ENCODE assay signal across 16 cellular contexts in genomic region chr1:32101233-32101681, GRCh38. TPM values are rescaled to one million over a fixed set of nuclear protein-coding genes. Genes with fewer than 3 reads are reported as not detected.
DNase-seq lines count a peak whose midpoint lies in the region; ATAC-seq and TF ChIP-seq lines count a peak whose summit lies in the region.
"Had no signal": no experiment of that assay in that cellular context is flagged by ENCODE, and none has a peak within 500 bp of the region (broad histone marks: within the 10 kb centered on the region; RNA-seq: fewer than 3 reads in every experiment).

No MANE protein-coding gene starts in this region.

- no peak overlapping the region for H3K18ac ChIP-seq in mesendoderm (ENCODE audit: low read length)

- no peak overlapping the region for H2AK5ac ChIP-seq in mesendoderm (ENCODE audit: low read length)

- H3K79me1 ChIP-seq in mesendoderm (ENCODE audit: low read length): no peaks in the 10 kb centered on the region

- no peaks in the 10 kb centered on the region for H3K27me3 ChIP-seq in brain microvascular endothelial cell (replicated peaks)
- H3K27me3 ChIP-seq in mesendoderm (ENCODE audit: insufficient read depth, low read length, poor library complexity): no peaks in the 10 kb centered on the region
- H3K27me3 ChIP-seq in heart left ventricle: no peaks in the 10 kb centered on the region
- H3K27me3 ChIP-seq: sigmoid colon, upper lobe of right lung had no signal

- H2BK15ac ChIP-seq in mesendoderm (replicated peaks; ENCODE audit: low read depth): no peak overlapping the region

- H3K27ac ChIP-seq in brain microvascular endothelial cell (peak overlapping the region; percentile 61), mesendoderm (ENCODE audit: low read depth, low read length) (no peak overlapping the region), heart left ventricle (peak overlapping the region in 2 of 12 donors; percentile 4 to 38)
- H3K27ac ChIP-seq: C4-2B, sigmoid colon, upper lobe of right lung had no signal

- H4K5ac ChIP-seq in mesendoderm (ENCODE audit: low read length): no peak overlapping the region

- no peak overlapping the region for H4K8ac ChIP-seq in mesendoderm (ENCODE audit: low read depth, low read length)

- H2BK5ac ChIP-seq in mesendoderm (ENCODE audit: low read length): no peak overlapping the region

- H3K56ac ChIP-seq in mesendoderm (ENCODE audit: low read length): no peak overlapping the region

- peaks cover 18% of the 10 kb centered on the region for H3K36me3 ChIP-seq in brain microvascular endothelial cell (replicated peaks)
- H3K36me3 ChIP-seq in mesendoderm (ENCODE audit: control insufficient read depth, insufficient read depth, low read length): no peaks in the 10 kb centered on the region
- peaks cover 0 to 65% (median 45%) of the 10 kb centered on the region in 9 donors for H3K36me3 ChIP-seq in heart left ventricle

- H3K9me3 ChIP-seq in heart left ventricle: no peaks in the 10 kb centered on the region
- H3K9me3 ChIP-seq: sigmoid colon, upper lobe of right lung had no signal

- in situ Hi-C loops in brain microvascular endothelial cell (cut with HindIII; ENCODE audit: low pct_ligation_motif_present, low sequenced_read_pairs): no loop called here

- DNase-seq in AG09309 (ENCODE audit: low read depth) (peak; percentile 45), LHCN-M2 (ENCODE audit: low read depth) (peak; percentile 74), brain microvascular endothelial cell (peak; percentile 42), mesendoderm (peak; percentile 68), D341Med (ENCODE audit: low spot score) (no peak), heart left ventricle (no peak)
- no peak for DNase-seq in stimulated activated CD4-positive, alpha-beta T cell treated with anti-CD3 and anti-CD28 coated beads, Interleukin-15, amount 100 ng/mL, for 24 hours
- no peak for DNase-seq in activated naive CD4-positive, alpha-beta T cell treated with anti-CD3 and anti-CD28 coated beads, Interleukin-2, amount 50 U/mL, for 16 hours
- DNase-seq: activated CD8-positive, alpha-beta memory T cell treated with anti-CD3 and anti-CD28 coated beads, Interleukin-2, amount 10 ng/mL, durations not matched to agents 7 days and 5 days; activated naive CD8-positive, alpha-beta T cell treated with anti-CD3 and anti-CD28 coated beads, Interleukin-2, amount 10 ng/mL, durations not matched to agents 7 days and 5 days; effector CD8-positive, alpha-beta T cell; NCI-H2029 treated with DMSO at 0.1 percent for 48 hours; sigmoid colon; upper lobe of right lung had no signal

- no peak for TF ChIP-seq POLR2A in heart left ventricle (IDR thresholded peaks at IDR 0.05)

- no peaks in the 10 kb centered on the region for H3K79me2 ChIP-seq in mesendoderm (ENCODE audit: control insufficient read depth, insufficient read depth, low read length)

- H3K4me1 ChIP-seq in mesendoderm (ENCODE audit: control insufficient read depth, low read depth, low read length) (no peaks in the 10 kb centered on the region), heart left ventricle (peaks cover 0 to 12% (median 0%) of the 10 kb centered on the region in 12 donors)
- H3K4me1 ChIP-seq: sigmoid colon, upper lobe of right lung had no signal

- H3K9ac ChIP-seq in mesendoderm (ENCODE audit: low read length): no peak overlapping the region

- no peak overlapping the region for H3K23ac ChIP-seq in mesendoderm (ENCODE audit: low read length)

- no peak overlapping the region for H3K4me2 ChIP-seq in mesendoderm (ENCODE audit: low read length)

- no CpG with 5 or more reads among the region's 1 CpG for WGBS in mesendoderm (ENCODE audit: extremely low coverage, insufficient coverage, low lambda C conversion rate)
- WGBS in heart left ventricle, 4 donors: 98 to 100% (median 99%) methylated on average over 1 of the region's 1 CpG

- ATAC-seq in heart left ventricle: no peak
- ATAC-seq: activated CD8-positive, alpha-beta memory T cell treated with anti-CD3 and anti-CD28 coated beads, Interleukin-2, amount 10 ng/mL, durations not matched to agents 7 days and 5 days; HepG2 had no signal

- no peak for TF ChIP-seq CTCF in AG09309 (IDR thresholded peaks at IDR 0.05; ENCODE audit: control insufficient read depth, insufficient read depth, low read depth, low read length, missing control alignments)
- TF ChIP-seq CTCF in brain microvascular endothelial cell (IDR thresholded peaks at IDR 0.05; ENCODE audit: low read depth, low read length, missing control alignments): no peak
- no peak for TF ChIP-seq CTCF in heart left ventricle (IDR thresholded peaks at IDR 0.05)

- H3K4me3 ChIP-seq in AG09309 (ENCODE audit: control insufficient read depth, low read depth, low read length) (no peak overlapping the region), brain microvascular endothelial cell (ENCODE audit: low read depth, low read length) (no peak overlapping the region), mesendoderm (ENCODE audit: low read length) (no peak overlapping the region), heart left ventricle (no peak overlapping the region)
- H3K4me3 ChIP-seq: sigmoid colon, upper lobe of right lung had no signal

- H3K4ac ChIP-seq in mesendoderm (ENCODE audit: low read depth, low read length): no peak overlapping the region

- no peak overlapping the region for H2BK120ac ChIP-seq in mesendoderm (ENCODE audit: low read depth, low read length)

- intact Hi-C loops in heart left ventricle (cut with DNase I): no loop called here

RNA-seq across cellular contexts. Expression of gene KPNA6, which starts 6.6 kb away (rescaled TPM):
- total RNA-seq in LHCN-M2 (2014; rRNA removed) (50.8 and 57.4 TPM in 2 replicates), heart left ventricle (10 to 100 TPM; 58.4 to 99.2 (median 78.6) TPM)
- polyA plus RNA-seq in LHCN-M2 (2012): 24.4 TPM
- 35.1 TPM for polyA plus RNA-seq in mesendoderm (2013, experiment 1 of 2)
- 34.9 TPM for polyA plus RNA-seq in mesendoderm (2013, experiment 2 of 2)
- 10 to 100 TPM; 10.2 to 28.1 TPM for polyA plus RNA-seq in heart left ventricle

RNA-seq across cellular contexts. Expression of gene TMEM39B, which starts 28.5 kb away (rescaled TPM):
- total RNA-seq in LHCN-M2 (2014; rRNA removed): 8.1 and 10.4 TPM in 2 replicates
- 15.9 TPM for polyA plus RNA-seq in LHCN-M2 (2012)
- polyA plus RNA-seq in mesendoderm (2013, experiment 1 of 2): 22.1 TPM
- polyA plus RNA-seq in mesendoderm (2013, experiment 2 of 2): 20.5 TPM
- total RNA-seq in heart left ventricle: 10 to 100 TPM in 1 of 9 donors, 1 to 10 TPM in 8; 2.7 to 15.1 (median 6.3) TPM
- polyA plus RNA-seq in heart left ventricle: 1 to 10 TPM; 4.5 to 6.8 TPM

Comparison
In these comparisons a context has a peak if more than half of its experiments do, and no peak if none do; other contexts are left out.
1. DNase-seq: peak in AG09309 (single experiment), LHCN-M2 (single experiment), brain microvascular endothelial cell (single experiment) and mesendoderm (single experiment); none in stimulated activated CD4-positive, alpha-beta T cell treated with anti-CD3 and anti-CD28 coated beads, Interleukin-15, amount 100 ng/mL, for 24 hours (single experiment), D341Med (single experiment), activated naive CD4-positive, alpha-beta T cell treated with anti-CD3 and anti-CD28 coated beads, Interleukin-2, amount 50 U/mL, for 16 hours (single experiment) and heart left ventricle (0 of 5).